ENCODE assay signal across 23 cellular contexts in genomic region chr17:30224419-30224960, GRCh38. TPM values are rescaled to one million over a fixed set of nuclear protein-coding genes. Genes with fewer than 3 reads are reported as not detected.
DNase-seq lines count a peak whose midpoint lies in the region; ATAC-seq and TF ChIP-seq lines count a peak whose summit lies in the region.
"Had no signal": no experiment of that assay in that cellular context is flagged by ENCODE, and none has a peak within 500 bp of the region (broad histone marks: within the 10 kb centered on the region; RNA-seq: fewer than 3 reads in every experiment).

No MANE protein-coding gene starts in this region.

- CTCF ChIA-PET in OCI-LY7 (lab: Charles Lee; ENCODE audit: unreplicated experiment), result no interaction called here

- intact Hi-C loops in OCI-LY7 (cut with micrococcal nuclease; ENCODE audit: unreplicated experiment), result no loop called here

- H3K27ac Mint-ChIP-seq in GM23338 (peak overlapping the region; percentile 8; the same call in 1 of the 2 replicates), osteocyte (ENCODE audit: unreplicated experiment) (peak overlapping the region; percentile 24)
- H3K27ac Mint-ChIP-seq: CD4-positive, alpha-beta memory T cell had no signal

- no peak overlapping the region for H3K27ac ChIP-seq in GM23338 (ENCODE audit: low read depth)
- H3K27ac ChIP-seq in OCI-LY7 (ENCODE audit: low read depth, low read length, poor library complexity, severe bottlenecking), result no peak overlapping the region
- H3K27ac ChIP-seq: BLaER1, KMS-11 had no signal

- no TSS peak for BruUV-seq in OCI-LY7 (replicated peaks; lab: Mats Ljungman, UMichigan)

- H2AFZ ChIP-seq in GM23338 (peak overlapping the region; percentile 43), OCI-LY7 (ENCODE audit: low read length) (no peak overlapping the region)

- no peak for DNase-seq in GM23338 (ENCODE audit: low spot score)
- peak; percentile 57 for DNase-seq in NCI-H69 (lab: John Stamatoyannopoulos, UW)
- peak; percentile 56 for DNase-seq in SKM-1 (lab: John Stamatoyannopoulos, UW; ENCODE audit: unreplicated experiment)
- no peak for DNase-seq in osteocyte (ENCODE audit: extremely low spot score, unreplicated experiment)
- no peak for DNase-seq in NCI-H2227 (lab: John Stamatoyannopoulos, UW; ENCODE audit: unreplicated experiment)
- no peak for DNase-seq in OCI-LY7 (ENCODE audit: low spot score)
- DNase-seq in NCI-H2107 treated with DMSO at 0.1 percent for 48 hours (lab: John Stamatoyannopoulos, UW; ENCODE audit: unreplicated experiment), result no peak
- DNase-seq in ureter (ENCODE audit: low spot score), result no peak
- DNase-seq: Calu3; CD4-positive, alpha-beta memory T cell; DMS53; EL; NCI-H1092 treated with DMSO at 0.1 percent for 48 hours; NCI-H146; NCI-H2081 treated with DMSO at 0.1 percent for 48 hours; NCI-H510A; NCI-H82; Right ventricle myocardium superior; SK-N-SH; T-helper 1 cell had no signal

- H3K79me2 ChIP-seq in GM23338 (replicated peaks; ENCODE audit: insufficient read depth), result no peaks in the 10 kb centered on the region
- H3K79me2 ChIP-seq in OCI-LY7 (ENCODE audit: insufficient read depth, low read depth, low read length), result no peaks in the 10 kb centered on the region

- H3F3A ChIP-seq in GM23338 (replicated peaks; ENCODE audit: low read depth), result no peaks in the 10 kb centered on the region

- H3K27me3 Mint-ChIP-seq in GM23338 (ENCODE audit: insufficient read depth, low read depth, poor library complexity) (peaks cover 8% of the 10 kb centered on the region), osteocyte (ENCODE audit: unreplicated experiment) (peaks cover 7% of the 10 kb centered on the region)

- H3K36me3 ChIP-seq in GM23338 (ENCODE audit: insufficient read depth) (no peaks in the 10 kb centered on the region), OCI-LY7 (ENCODE audit: insufficient read depth, low read length) (no peaks in the 10 kb centered on the region)
- H3K36me3 ChIP-seq: BLaER1 had no signal

- no peaks in the 10 kb centered on the region for H3K9me2 ChIP-seq in GM23338 (ENCODE audit: insufficient read depth)
- H3K9me2 ChIP-seq in OCI-LY7 (ENCODE audit: insufficient read depth, low read length), result no peaks in the 10 kb centered on the region
- H3K9me2 ChIP-seq: SK-N-SH had no signal

- H3K9me3 Mint-ChIP-seq in GM23338, result no peaks in the 10 kb centered on the region
- H3K9me3 Mint-ChIP-seq in osteocyte (ENCODE audit: unreplicated experiment), result no peaks in the 10 kb centered on the region
- H3K9me3 Mint-ChIP-seq: CD4-positive, alpha-beta memory T cell had no signal

- H3K4me2 ChIP-seq in GM23338 (no peak overlapping the region), OCI-LY7 (ENCODE audit: low read length) (no peak overlapping the region)
- H3K4me2 ChIP-seq: BLaER1, KMS-11, SK-N-SH had no signal

- ATAC-seq in GM23338, result no peak

- no peak overlapping the region for H3K4me3 ChIP-seq in GM23338
- no peak overlapping the region for H3K4me3 ChIP-seq in OCI-LY7 (ENCODE audit: low read depth, low read length, poor library complexity, severe bottlenecking)
- H3K4me3 ChIP-seq: BLaER1 had no signal

- H3K4me3 Mint-ChIP-seq in GM23338, result no peak overlapping the region
- no peak overlapping the region for H3K4me3 Mint-ChIP-seq in osteocyte (ENCODE audit: unreplicated experiment)
- H3K4me3 Mint-ChIP-seq: CD4-positive, alpha-beta memory T cell had no signal

- H4K20me1 ChIP-seq in GM23338 (replicated peaks; ENCODE audit: insufficient read depth), result no peaks in the 10 kb centered on the region
- no peaks in the 10 kb centered on the region for H4K20me1 ChIP-seq in OCI-LY7 (ENCODE audit: insufficient read depth, low read length)
- H4K20me1 ChIP-seq: BLaER1 had no signal

- H3K4me1 ChIP-seq in GM23338 (ENCODE audit: insufficient read depth) (no peaks in the 10 kb centered on the region), OCI-LY7 (ENCODE audit: insufficient read depth, low read length, poor library complexity, severe bottlenecking) (no peaks in the 10 kb centered on the region)

- H3K9me3 ChIP-seq in OCI-LY7 (ENCODE audit: low read length), result no peaks in the 10 kb centered on the region
- H3K9me3 ChIP-seq: BLaER1, SK-N-SH had no signal

- TF ChIP-seq CTCF in GM23338 (conservative IDR thresholded peaks at IDR 0.05; ENCODE audit: low read depth in 2 of 2), result no peak
- TF ChIP-seq CTCF in osteocyte (IDR thresholded peaks at IDR 0.05), result no peak
- no peak for TF ChIP-seq CTCF in OCI-LY7 (conservative IDR thresholded peaks at IDR 0.05; ENCODE audit: low read length)

- H3K27me3 ChIP-seq in GM23338 (ENCODE audit: insufficient read depth), result no peaks in the 10 kb centered on the region
- H3K27me3 ChIP-seq: BLaER1 had no signal

- H3K36me3 Mint-ChIP-seq in GM23338 (ENCODE audit: low read depth) (no peaks in the 10 kb centered on the region), osteocyte (ENCODE audit: unreplicated experiment) (no peaks in the 10 kb centered on the region)
- H3K36me3 Mint-ChIP-seq: CD4-positive, alpha-beta memory T cell had no signal

- POLR2A ChIA-PET in OCI-LY7 (lab: Charles Lee), result interaction anchor here (1.1 kb wide), 1 partner anchor 10 kb away, joined by 3 read pairs; no protein-coding TSS in a partner anchor

- peaks cover 4% of the 10 kb centered on the region for H3K4me1 Mint-ChIP-seq in GM23338
- H3K4me1 Mint-ChIP-seq in osteocyte (ENCODE audit: unreplicated experiment), result peaks cover 43% of the 10 kb centered on the region
- H3K4me1 Mint-ChIP-seq: CD4-positive, alpha-beta memory T cell had no signal

TF ChIP-seq in GM23338, 12 proteins besides CTCF, POLR2A, EP300 and RAD21:
- no peak for TF ChIP-seq EZH2 (IDR thresholded peaks at IDR 0.05; ENCODE audit: low read depth, unreplicated experiment)
TF ChIP-seq in GM23338: peak in this region for 0.

RNA-seq across cellular contexts. Expression of gene SLC6A4, which starts 11.0 kb away (rescaled TPM):
- 0.12 and 0.14 TPM in 2 replicates for total RNA-seq in GM23338 (2014; rRNA removed; shearing (Covaris generic))
- polyA plus RNA-seq in GM23338 (2016; fragmentation: Nextera tagmentation; extraction: Ambion mirVana), result 0.06 and 0.07 TPM in 2 replicates
- total RNA-seq in osteocyte (0.10 and 0.16 TPM in 2 replicates), OCI-LY7 (2022) (not detected in 2 replicates), ureter (1.3 TPM)
- 0.09 and 0.10 TPM in 2 replicates for total RNA-seq in OCI-LY7 (2014; rRNA removed; shearing (Covaris generic))
- total RNA-seq: A673; Calu3; CD4-positive, alpha-beta memory T cell had no signal
- polyA plus RNA-seq: CD4-positive, alpha-beta memory T cell had no signal

Comparison
In these comparisons a context has a peak if more than half of its experiments do, and no peak if none do; other contexts are left out.
1. DNase-seq: peak in NCI-H69 (single experiment) and SKM-1 (single experiment); none in GM23338 (single experiment), osteocyte (single experiment), NCI-H2227 (single experiment), OCI-LY7 (single experiment), NCI-H2107 treated with DMSO at 0.1 percent for 48 hours (single experiment) and ureter (single experiment).